9 cellular contexts compared by ENCODE assay signal in genomic region chr15:22418212-22418611, GRCh38. TPM values are rescaled to one million over a fixed set of nuclear protein-coding genes. Genes with fewer than 3 reads are reported as not detected.
"Had no signal": no experiment of that assay in that cellular context is flagged by ENCODE, and none has a peak within 500 bp of the region (broad histone marks: within the 10 kb centered on the region; RNA-seq: fewer than 3 reads in every experiment).

No MANE protein-coding gene starts in this region.

RNA-seq across cellular contexts. Expression of gene GOLGA6L22, which starts 40.5 kb away (rescaled TPM):
- total RNA-seq: HT1080, LHCN-M2, MCF 10A, OCI-LY7, PC-3, Peyer's patch, RPMI7951, SJCRH30 had no signal
- polyA plus RNA-seq: IgD-negative memory B cell had no signal
